In the genomic region with DNA sequence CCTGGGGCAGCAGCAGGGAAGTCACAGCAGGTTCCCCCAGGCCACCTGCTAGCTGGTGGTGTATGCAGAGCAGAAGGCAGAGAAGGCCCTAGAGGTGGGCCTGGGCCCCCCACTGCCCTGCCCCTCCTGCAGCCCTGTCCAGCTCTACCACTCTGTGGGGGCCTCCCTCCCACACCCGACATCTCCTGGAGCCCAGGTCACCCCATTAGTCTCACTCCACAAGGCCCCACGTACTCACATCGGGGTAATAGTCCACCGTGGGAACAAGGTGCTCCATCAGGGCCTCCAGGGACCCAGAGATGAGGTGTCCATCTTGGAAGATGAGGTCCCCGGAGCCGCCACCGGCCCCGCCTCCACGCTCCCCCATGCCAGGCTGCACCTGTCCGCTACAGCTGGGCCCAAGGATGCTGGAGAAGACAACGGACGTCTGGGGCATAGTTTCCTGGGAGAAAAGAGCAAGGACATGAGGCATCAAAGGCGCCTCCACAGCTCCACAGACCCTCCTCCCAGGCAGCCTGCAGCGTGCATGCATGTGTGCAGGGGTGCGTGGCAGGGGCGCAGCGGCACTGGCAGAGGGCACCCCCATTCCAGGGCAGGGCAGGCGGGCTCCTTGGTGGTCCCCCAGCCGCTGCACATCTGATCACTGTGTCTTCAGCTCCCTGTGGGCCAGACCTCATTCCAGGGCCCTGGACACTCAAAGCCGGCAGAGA, we compare ENCODE assay signal across 11 cellular contexts.
DNase-seq lines count a peak whose midpoint lies in the region; ATAC-seq and TF ChIP-seq lines count a peak whose summit lies in the region.
"Had no signal": no experiment of that assay in that cellular context is flagged by ENCODE, and none has a peak within 500 bp of the region (broad histone marks: within the 10 kb centered on the region; RNA-seq: fewer than 3 reads in every experiment).

No MANE protein-coding gene starts in this region.

- H3K27ac ChIP-seq in RWPE2 (ENCODE audit: poor library complexity, severe bottlenecking) (no peak overlapping the region), heart left ventricle (no peak overlapping the region)
- H3K27ac ChIP-seq: parathyroid adenoma, SJCRH30 had no signal

- ATAC-seq in activated CD4-positive, CD25-positive, alpha-beta regulatory T cell treated with anti-CD3 and anti-CD28 coated beads, Interleukin-2, amount 50 U/mL, for 24 hours: no peak
- no peak for ATAC-seq in RWPE2 (ENCODE audit: low read depth)
- no peak for ATAC-seq in heart left ventricle

- no peak for TF ChIP-seq CTCF in RWPE2 (IDR thresholded peaks at IDR 0.05; ENCODE audit: poor library complexity, severe bottlenecking)
- no peak for TF ChIP-seq CTCF in heart left ventricle (IDR thresholded peaks at IDR 0.05)
- TF ChIP-seq CTCF in foreskin fibroblast (IDR thresholded peaks at IDR 0.05; ENCODE audit: low read depth, low read length): no peak

- DNase-seq in activated CD4-positive, CD25-positive, alpha-beta regulatory T cell treated with anti-CD3 and anti-CD28 coated beads, Interleukin-2, amount 50 U/mL, for 72 hours: peak; percentile 24
- DNase-seq in RWPE2 (ENCODE audit: low spot score): peak; percentile 49
- DNase-seq in heart left ventricle: peak; percentile 3 to 51 (median 14)
- DNase-seq in retina: peak; percentile 2
- DNase-seq in NCI-H1436 (lab: John Stamatoyannopoulos, UW): no peak
- no peak for DNase-seq in foreskin fibroblast
- DNase-seq in germinal center (ENCODE audit: low spot score): no peak

- H3K4me3 ChIP-seq in RWPE2 (ENCODE audit: severe bottlenecking) (no peak overlapping the region), heart left ventricle (no peak overlapping the region), foreskin fibroblast (ENCODE audit: low read depth in 1 of 2, low read length in 2 of 2) (no peak overlapping the region)
- H3K4me3 ChIP-seq: GM12878, SJCRH30 had no signal

- H3K9me3 ChIP-seq in RWPE2 (ENCODE audit: severe bottlenecking): no peaks in the 10 kb centered on the region
- H3K9me3 ChIP-seq in heart left ventricle: no peaks in the 10 kb centered on the region
- H3K9me3 ChIP-seq: SJCRH30 had no signal

- H3K27me3 ChIP-seq in RWPE2 (ENCODE audit: insufficient read depth, poor library complexity, severe bottlenecking): no peaks in the 10 kb centered on the region
- H3K27me3 ChIP-seq in heart left ventricle: peaks cover 0 to 14% (median 0%) of the 10 kb centered on the region in 9 donors
- H3K27me3 ChIP-seq: SJCRH30 had no signal

- no peak for TF ChIP-seq POLR2A in heart left ventricle (IDR thresholded peaks at IDR 0.05)

- H3K36me3 ChIP-seq in RWPE2 (ENCODE audit: low read depth) (no peaks in the 10 kb centered on the region), heart left ventricle (no peaks in the 10 kb centered on the region)
- H3K36me3 ChIP-seq: SJCRH30 had no signal

- WGBS in heart left ventricle, 4 donors: 90 to 95% (median 94%) methylated on average over 9 to 20 of the region's 20 CpGs

- intact Hi-C loops in heart left ventricle (cut with DNase I): loop anchor here in 2 of 10 donors (5.0 to 10.0 kb wide), 3 partner anchors 141 to 256 kb away; no protein-coding TSS in a partner anchor

- H3K4me1 ChIP-seq in RWPE2 (ENCODE audit: insufficient read depth, poor library complexity, severe bottlenecking) (no peaks in the 10 kb centered on the region), heart left ventricle (peaks cover 0 to 13% (median 7%) of the 10 kb centered on the region in 12 donors)
- H3K4me1 ChIP-seq: parathyroid adenoma, SJCRH30 had no signal

Comparison
In these comparisons a context has a peak if more than half of its experiments do, and no peak if none do; other contexts are left out.
1. DNase-seq: peak in activated CD4-positive, CD25-positive, alpha-beta regulatory T cell treated with anti-CD3 and anti-CD28 coated beads, Interleukin-2, amount 50 U/mL, for 72 hours (single experiment), RWPE2 (single experiment), heart left ventricle (5 of 5) and retina (single experiment); none in NCI-H1436 (single experiment), foreskin fibroblast (0 of 2) and germinal center (single experiment).